In genomic region chr1:204427302-204427701, GRCh38 we compare ENCODE assay signal across 30 cellular contexts. TPM values are rescaled to one million over a fixed set of nuclear protein-coding genes. Genes with fewer than 3 reads are reported as not detected.
DNase-seq lines count a peak whose midpoint lies in the region; ATAC-seq, FAIRE-seq and TF ChIP-seq lines count a peak whose summit lies in the region.
"Had no signal": no experiment of that assay in that cellular context is flagged by ENCODE, and none has a peak within 500 bp of the region (broad histone marks: within the 10 kb centered on the region; RNA-seq: fewer than 3 reads in every experiment).

No MANE protein-coding gene starts in this region.

- intact Hi-C loops in activated CD4-positive, alpha-beta T cell treated with anti-CD3 and anti-CD28 coated beads for 36 hours (cut with DNase I, micrococcal nuclease) = no loop called here
- intact Hi-C loops in activated CD4-positive, alpha-beta T cell treated with anti-CD3 and anti-CD28 coated beads, Interleukin-2, amount 10 ng/mL, durations not matched to agents 24 days and 14 days (cut with micrococcal nuclease) = no loop called here
- intact Hi-C loops in posterior vena cava (cut with DNase I) = no loop called here

- no peak overlapping the region for H3K27ac Mint-ChIP-seq in activated CD4-positive, alpha-beta T cell treated with anti-CD3 and anti-CD28 coated beads for 36 hours
- H3K27ac Mint-ChIP-seq in activated CD4-positive, alpha-beta T cell treated with anti-CD3 and anti-CD28 coated beads, Interleukin-2, amount 10 ng/mL, durations not matched to agents 24 days and 14 days = no peak overlapping the region
- H3K27ac Mint-ChIP-seq in activated T-helper 17 cell treated with anti-CD3 and anti-CD28 coated beads, Interleukin-2, amount 50 U/mL, for 72 hours = no peak overlapping the region
- H3K27ac Mint-ChIP-seq: B cell, GM23338, H9, HFFc6 had no signal

- H3K27me3 ChIP-seq in neutrophil = no peaks in the 10 kb centered on the region

- H3K27ac ChIP-seq in HEK293 (ENCODE audit: extremely low read depth, low read depth, low read length) (no peak overlapping the region), neutrophil (peak overlapping the region; percentile 81)
- H3K27ac ChIP-seq: 22Rv1, C4-2B, KMS-11 had no signal

- CTCF ChIA-PET in activated CD4-positive, alpha-beta T cell treated with anti-CD3 and anti-CD28 coated beads for 36 hours (lab: Charles Lee) = interaction anchor here (0.6 to 31.0 kb wide), 4 partner anchors 10 to 118 kb away, joined by 3 to 910 read pairs (median 8); partner anchors contain the start of gene PIK3C2B
- CTCF ChIA-PET in HEK293 (lab: Yijun Ruan, JAX) = interaction anchor here (0.5 to 7.6 kb wide), 6 partner anchors 11 to 364 kb away, joined by 3 to 147 read pairs (median 4); no protein-coding TSS in a partner anchor

- H3K9me3 ChIP-seq in HEK293 (ENCODE audit: control insufficient read depth, insufficient read depth, low read depth, low read length) (no peaks in the 10 kb centered on the region), neutrophil (no peaks in the 10 kb centered on the region)
- H3K9me3 ChIP-seq: SK-N-SH had no signal

- peaks cover 8% of the 10 kb centered on the region for H3K4me1 Mint-ChIP-seq in activated CD4-positive, alpha-beta T cell treated with anti-CD3 and anti-CD28 coated beads for 36 hours
- H3K4me1 Mint-ChIP-seq in activated CD4-positive, alpha-beta T cell treated with anti-CD3 and anti-CD28 coated beads, Interleukin-2, amount 10 ng/mL, durations not matched to agents 24 days and 14 days = peaks cover 2% of the 10 kb centered on the region
- H3K4me1 Mint-ChIP-seq in activated T-helper 17 cell treated with anti-CD3 and anti-CD28 coated beads, Interleukin-2, amount 50 U/mL, for 72 hours = peaks cover 14% of the 10 kb centered on the region
- H3K4me1 Mint-ChIP-seq: B cell, GM23338 had no signal

- H3K36me3 ChIP-seq in HEK293 (ENCODE audit: control insufficient read depth in 2 of 2, insufficient read depth in 1 of 2, low read length in 2 of 2) = peaks cover 0 to 30% of the 10 kb centered on the region in 2 experiments; a peak in 1 of 3 replicates
- H3K36me3 ChIP-seq in neutrophil = no peaks in the 10 kb centered on the region

- no peaks in the 10 kb centered on the region for H3K9me3 Mint-ChIP-seq in activated CD4-positive, alpha-beta T cell treated with anti-CD3 and anti-CD28 coated beads for 36 hours (ENCODE audit: low read depth)
- H3K9me3 Mint-ChIP-seq in activated CD4-positive, alpha-beta T cell treated with anti-CD3 and anti-CD28 coated beads, Interleukin-2, amount 10 ng/mL, durations not matched to agents 24 days and 14 days = no peaks in the 10 kb centered on the region
- no peaks in the 10 kb centered on the region for H3K9me3 Mint-ChIP-seq in activated T-helper 17 cell treated with anti-CD3 and anti-CD28 coated beads, Interleukin-2, amount 50 U/mL, for 72 hours
- H3K9me3 Mint-ChIP-seq: CD8-positive, alpha-beta memory T cell; GM23338; H9; HFFc6; IgD-negative memory B cell had no signal

- no peak for TF ChIP-seq CTCF in HEK293 (tag by site-specific recombination; IDR thresholded peaks at IDR 0.05)
- no peak for TF ChIP-seq CTCF in neutrophil (IDR thresholded peaks at IDR 0.05)

- H3K4me3 ChIP-seq in HEK293 (ENCODE audit: low read depth, low read length) (no peak overlapping the region), neutrophil (ENCODE audit: low read depth in 1 of 2, low read length in 1 of 2) (peak overlapping the region in 1 of 2 experiments; percentile 44)
- H3K4me3 ChIP-seq: GM23338 had no signal

- no peaks in the 10 kb centered on the region for H3K27me3 Mint-ChIP-seq in activated CD4-positive, alpha-beta T cell treated with anti-CD3 and anti-CD28 coated beads for 36 hours
- no peaks in the 10 kb centered on the region for H3K27me3 Mint-ChIP-seq in activated CD4-positive, alpha-beta T cell treated with anti-CD3 and anti-CD28 coated beads, Interleukin-2, amount 10 ng/mL, durations not matched to agents 24 days and 14 days
- H3K27me3 Mint-ChIP-seq in activated T-helper 17 cell treated with anti-CD3 and anti-CD28 coated beads, Interleukin-2, amount 50 U/mL, for 72 hours = no peaks in the 10 kb centered on the region
- H3K27me3 Mint-ChIP-seq: B cell; CD8-positive, alpha-beta memory T cell; IgD-negative memory B cell had no signal

- POLR2A ChIA-PET in activated CD4-positive, alpha-beta T cell treated with anti-CD3 and anti-CD28 coated beads for 36 hours (lab: Charles Lee) = interaction anchor here (0.6 kb wide), 1 partner anchor 25 kb away, joined by 3 read pairs; no protein-coding TSS in a partner anchor
- POLR2A ChIA-PET in HEK293 (lab: Yijun Ruan, JAX) = no interaction called here

- H3K36me3 Mint-ChIP-seq in activated CD4-positive, alpha-beta T cell treated with anti-CD3 and anti-CD28 coated beads for 36 hours (ENCODE audit: low read depth) = peaks cover 36% of the 10 kb centered on the region
- peaks cover 46% of the 10 kb centered on the region for H3K36me3 Mint-ChIP-seq in activated CD4-positive, alpha-beta T cell treated with anti-CD3 and anti-CD28 coated beads, Interleukin-2, amount 10 ng/mL, durations not matched to agents 24 days and 14 days (ENCODE audit: low read depth)
- H3K36me3 Mint-ChIP-seq in activated T-helper 17 cell treated with anti-CD3 and anti-CD28 coated beads, Interleukin-2, amount 50 U/mL, for 72 hours (ENCODE audit: low read depth) = peaks cover 90% of the 10 kb centered on the region

- DNase-seq in activated CD4-positive, alpha-beta T cell treated with anti-CD3 and anti-CD28 coated beads for 36 hours = no peak
- DNase-seq in activated CD4-positive, alpha-beta T cell treated with anti-CD3 and anti-CD28 coated beads, Interleukin-2, amount 10 ng/mL, durations not matched to agents 24 days and 14 days = no peak
- DNase-seq in HuH-7.5 (ENCODE audit: low spot score) (no peak), posterior vena cava (ENCODE audit: low spot score) (no peak), GM19239 (ENCODE audit: insufficient read length, low spot score) (no peak)
- DNase-seq: CD8-positive, alpha-beta memory T cell; DMS79 treated with DMSO at 0.1 percent for 48 hours; H9; HFFc6; MM.1S; NCI-H1092; NCI-H1417 treated with DMSO at 0.1 percent for 48 hours; NCI-H1694 treated with DMSO at 0.1 percent for 48 hours; NCI-H2081; NCI-H2171; NCI-H226; NCI-H510A; NCI-H69; SK-N-SH had no signal

- no peak overlapping the region for H3K4me3 Mint-ChIP-seq in activated CD4-positive, alpha-beta T cell treated with anti-CD3 and anti-CD28 coated beads for 36 hours
- no peak overlapping the region for H3K4me3 Mint-ChIP-seq in activated CD4-positive, alpha-beta T cell treated with anti-CD3 and anti-CD28 coated beads, Interleukin-2, amount 10 ng/mL, durations not matched to agents 24 days and 14 days
- H3K4me3 Mint-ChIP-seq in activated T-helper 17 cell treated with anti-CD3 and anti-CD28 coated beads, Interleukin-2, amount 50 U/mL, for 72 hours = no peak overlapping the region
- H3K4me3 Mint-ChIP-seq: B cell; CD8-positive, alpha-beta memory T cell; GM23338; H9; HFFc6 had no signal

- FAIRE-seq in GM19239 (lab: Jason Lieb, UNC) = no peak
- FAIRE-seq: GM12892, RCC 7860 had no signal

- H3K4me1 ChIP-seq in HEK293 (ENCODE audit: control insufficient read depth, insufficient read depth, low read length) = no peaks in the 10 kb centered on the region
- H3K4me1 ChIP-seq in neutrophil (ENCODE audit: control insufficient read depth in 1 of 2, insufficient read depth in 1 of 2, low read depth in 1 of 2, low read length in 1 of 2) = peaks cover 28% of the 10 kb centered on the region in 2 experiments

- peak; percentile 33 for ATAC-seq in activated CD4-positive, alpha-beta T cell treated with anti-CD3 and anti-CD28 coated beads for 36 hours
- peak; percentile 48 for ATAC-seq in activated T-helper 17 cell treated with anti-CD3 and anti-CD28 coated beads, Interleukin-2, amount 50 U/mL, for 72 hours (replicated peaks)
- ATAC-seq: GM23338 had no signal

TF ChIP-seq in HEK293, 187 proteins besides CTCF, POLR2A, EP300 and RAD21:
- TF ChIP-seq ZNF266 (tag by site-specific recombination; IDR thresholded peaks at IDR 0.05; ENCODE audit: low read depth) (no peak), ZNF335 (tag by site-specific recombination; conservative IDR thresholded peaks at IDR 0.05) (0 out of 2 replicates have a peak, but pooled peaks have one; percentile 24)

RNA-seq across cellular contexts. Expression of gene PPP1R15B, which starts 15.7 kb away (rescaled TPM):
- total RNA-seq in activated CD4-positive, alpha-beta T cell treated with anti-CD3 and anti-CD28 coated beads for 36 hours = 10 to 100 TPM; 55.9 to 57.6 TPM
- total RNA-seq in activated CD4-positive, alpha-beta T cell treated with anti-CD3 and anti-CD28 coated beads, Interleukin-2, amount 10 ng/mL, durations not matched to agents 24 days and 14 days = 70.9 and 74.0 TPM in 2 replicates
- total RNA-seq in activated T-helper 17 cell treated with anti-CD3 and anti-CD28 coated beads, Interleukin-2, amount 50 U/mL, for 72 hours = 10 to 100 TPM; 63.9 to 71.6 TPM
- 10 to 100 TPM; 33.2 to 45.7 TPM for total RNA-seq in posterior vena cava
